In genomic region chr13:99174533-99175100, GRCh38 we compare ENCODE assay signal across 9 cellular contexts.
"Had no signal": no experiment of that assay in that cellular context is flagged by ENCODE, and none has a peak within 500 bp of the region (broad histone marks: within the 10 kb centered on the region; RNA-seq: fewer than 3 reads in every experiment).

No MANE protein-coding gene starts in this region.

- H3K4me3 ChIP-seq: ascending aorta, gastrocnemius medialis, pancreas had no signal

- H3K4me3 Mint-ChIP-seq: activated CD4-positive, alpha-beta memory T cell treated with anti-CD3 and anti-CD28 coated beads for 36 hours had no signal

- H3K9me3 ChIP-seq: ascending aorta, gastrocnemius medialis, pancreas had no signal

- H3K36me3 Mint-ChIP-seq: activated CD4-positive, alpha-beta memory T cell treated with anti-CD3 and anti-CD28 coated beads for 36 hours had no signal

- H3K36me3 ChIP-seq: ascending aorta, gastrocnemius medialis, pancreas had no signal

- DNase-seq: activated CD4-positive, alpha-beta memory T cell treated with anti-CD3 and anti-CD28 coated beads for 36 hours; activated CD8-positive, alpha-beta memory T cell treated with anti-CD3 and anti-CD28 coated beads, Interleukin-2, amount 50 U/mL, for 4 hours; activated naive CD4-positive, alpha-beta T cell; gastrocnemius medialis; pancreas; stimulated activated CD4-positive, alpha-beta T cell treated with anti-CD3 and anti-CD28 coated beads, Interleukin-12 subunit alpha, Interleukin-12 subunit beta, amount 100 ng/mL, for 4 hours; stimulated activated naive CD4-positive, alpha-beta T cell; T-helper 9 cell had no signal

- H3K27ac Mint-ChIP-seq: activated CD4-positive, alpha-beta memory T cell treated with anti-CD3 and anti-CD28 coated beads for 36 hours had no signal

- H3K27ac ChIP-seq: ascending aorta, gastrocnemius medialis, pancreas had no signal

- ATAC-seq: gastrocnemius medialis, pancreas had no signal

- H3K9me3 Mint-ChIP-seq: activated CD4-positive, alpha-beta memory T cell treated with anti-CD3 and anti-CD28 coated beads for 36 hours had no signal

- H3K4me1 ChIP-seq: ascending aorta, gastrocnemius medialis, pancreas had no signal

- H3K27me3 ChIP-seq: ascending aorta, gastrocnemius medialis, pancreas had no signal
